ENCODE assay signal across 9 cellular contexts in genomic region chr12:80778005-80778541, GRCh38.
DNase-seq lines count a peak whose midpoint lies in the region; ATAC-seq, FAIRE-seq and TF ChIP-seq lines count a peak whose summit lies in the region.
"Had no signal": no experiment of that assay in that cellular context is flagged by ENCODE, and none has a peak within 500 bp of the region (broad histone marks: within the 10 kb centered on the region; RNA-seq: fewer than 3 reads in every experiment).

No MANE protein-coding gene starts in this region.

- H3K4me2 ChIP-seq in K562 (ENCODE audit: insufficient read depth, low read length) = no peak overlapping the region

- TF ChIP-seq EP300 in K562 (IDR thresholded peaks at IDR 0.05; ENCODE audit: low read length) = no peak

- in situ Hi-C loops in K562 (cut with MboI) = no loop called here

- H4K20me1 ChIP-seq in K562 (replicated peaks; ENCODE audit: control insufficient read depth, insufficient read depth, low read length) = no peaks in the 10 kb centered on the region

- TF ChIP-seq CTCF in K562 (IDR thresholded peaks at IDR 0.05 in 2 of 3, conservative IDR thresholded peaks at IDR 0.05 in 1 of 3; ENCODE audit: insufficient read depth in 2 of 3, low read depth in 1 of 3, low read length in 3 of 3) (no peak), thoracic aorta (IDR thresholded peaks at IDR 0.05) (no peak)

- DNase-seq in EL = peak; percentile 89
- peak; percentile 39 for DNase-seq in NCI-H226
- DNase-seq in K562 (ENCODE audit: extremely low read depth in 1 of 4, low spot score in 3 of 4) = peak in 1 of 4 experiments; percentile 12
- DNase-seq in thoracic aorta (ENCODE audit: low spot score) = no peak
- DNase-seq in mesenteric fat pad (ENCODE audit: low spot score) = no peak
- DNase-seq: activated naive CD8-positive, alpha-beta T cell treated with anti-CD3 and anti-CD28 coated beads, Interleukin-2, amount 10 ng/mL, durations not matched to agents 7 days and 5 days had no signal

- FAIRE-seq in K562 (lab: Jason Lieb, UNC) = no peak

- 5% methylated on average over 3 of the region's 3 CpGs for WGBS in K562 (ENCODE audit: insufficient coverage, low coverage, missing lambda C conversion rate)

- H3K27ac ChIP-seq in K562 (ENCODE audit: extremely low read depth, low read depth, low read length) (no peak overlapping the region), layer of hippocampus (ENCODE audit: low read depth, low read length) (peak overlapping the region; percentile 16), thoracic aorta (peak overlapping the region; percentile 30 to 82)

- BruUV-seq in K562 (replicated peaks; lab: Mats Ljungman, UMichigan) = no TSS peak

- no peaks in the 10 kb centered on the region for H3K4me1 ChIP-seq in K562 (replicated peaks in 1 of 2; ENCODE audit: control insufficient read depth in 2 of 2, insufficient read depth in 2 of 2, low read length in 2 of 2)
- peaks cover 7 to 16% of the 10 kb centered on the region in 2 donors for H3K4me1 ChIP-seq in thoracic aorta (ENCODE audit: control insufficient read depth in 1 of 2, low read depth in 2 of 2)

- H3K27me3 ChIP-seq in K562 (ENCODE audit: control insufficient read depth in 2 of 2, insufficient read depth in 2 of 2, low read length in 2 of 2) = no peaks in the 10 kb centered on the region
- H3K27me3 ChIP-seq in layer of hippocampus (ENCODE audit: control insufficient read depth, insufficient read depth, low read length) = no peaks in the 10 kb centered on the region
- H3K27me3 ChIP-seq in thoracic aorta (replicated peaks; ENCODE audit: insufficient read depth) = no peaks in the 10 kb centered on the region

- no peak for TF ChIP-seq RAD21 in K562 (CRISPR knock-in tag; conservative IDR thresholded peaks at IDR 0.05 in 1 of 2, IDR thresholded peaks at IDR 0.05 in 1 of 2)

- intact Hi-C loops in K562 (cut with micrococcal nuclease) = no loop called here

- peak; percentile 95 for ATAC-seq in GM19372 (IDR thresholded peaks at IDR 0.05; ENCODE audit: low read depth, unreplicated experiment)
- peak; percentile 95 for ATAC-seq in HG03280 (IDR thresholded peaks at IDR 0.05; ENCODE audit: unreplicated experiment)
- no peak for ATAC-seq in K562
- ATAC-seq in thoracic aorta (ENCODE audit: insufficient number of reproducible peaks, low FRiP score, low read depth) = peak; percentile 67

- H3K36me3 ChIP-seq in K562 (ENCODE audit: control insufficient read depth, insufficient read depth, low read length) (no peaks in the 10 kb centered on the region), thoracic aorta (no peaks in the 10 kb centered on the region)

- H3K4me3 ChIP-seq in K562 = no peak overlapping the region
- no peak overlapping the region for H3K4me3 ChIP-seq in thoracic aorta

- no peaks in the 10 kb centered on the region for H3K9me1 ChIP-seq in K562 (ENCODE audit: control insufficient read depth, insufficient read depth, low read length)

- no peak overlapping the region for H3K9ac ChIP-seq in K562 (ENCODE audit: insufficient read depth in 1 of 2, low read depth in 2 of 2, low read length in 2 of 2)

- no peak overlapping the region for H2AFZ ChIP-seq in K562 (ENCODE audit: low read depth, low read length)

- CTCF ChIA-PET in K562 (lab: Yijun Ruan, JAX; ENCODE audit: low intra/inter-chr PET ratio) = no interaction called here

- TF ChIP-seq POLR2A in K562 (conservative IDR thresholded peaks at IDR 0.05) = no peak

- POLR2A ChIA-PET in K562 (lab: Yijun Ruan, JAX) = no interaction called here

- no peaks in the 10 kb centered on the region for H3K9me3 ChIP-seq in K562 (replicated peaks; ENCODE audit: control insufficient read depth, insufficient read depth, low read depth, low read length)
- H3K9me3 ChIP-seq in thoracic aorta = no peaks in the 10 kb centered on the region

- no peaks in the 10 kb centered on the region for H3K79me2 ChIP-seq in K562 (ENCODE audit: control insufficient read depth, insufficient read depth, low read length)

TF ChIP-seq in K562, 482 proteins besides CTCF, POLR2A, EP300 and RAD21:
- 0 out of 2 replicates have a peak, but pooled peaks have one; percentile 7 for TF ChIP-seq C11orf30 (IDR thresholded peaks at IDR 0.05; ENCODE audit: low read depth)
- no peak for TF ChIP-seq TCF15 (CRISPR knock-in tag; IDR thresholded peaks at IDR 0.05)
- no peak for TF ChIP-seq SETDB1 (IDR thresholded peaks at IDR 0.05; ENCODE audit: low read length)
- no peak for TF ChIP-seq FOXK2 (conservative IDR thresholded peaks at IDR 0.05 in 1 of 2, IDR thresholded peaks at IDR 0.05 in 1 of 2; ENCODE audit: low read depth in 2 of 2)
- peak; percentile 31; the same call in 1 of the 2 replicates for TF ChIP-seq NFE2L1 (tag; IDR thresholded peaks at IDR 0.05; ENCODE audit: borderline replicate concordance, low read depth)
- TF ChIP-seq HDGF (IDR thresholded peaks at IDR 0.05) = no peak
- peak; percentile 42; the same call in 1 of the 2 replicates for TF ChIP-seq MAFF (IDR thresholded peaks at IDR 0.05; ENCODE audit: low read length)
- TF ChIP-seq ZNF717 (CRISPR knock-in tag; IDR thresholded peaks at IDR 0.05) = no peak
- TF ChIP-seq NFE2 (IDR thresholded peaks at IDR 0.05; ENCODE audit: low read depth) = 0 out of 2 replicates have a peak, but pooled peaks have one; percentile 28
- peak; percentile 15; the same call in 1 of the 2 replicates for TF ChIP-seq MAFK (IDR thresholded peaks at IDR 0.05; ENCODE audit: low read length)
- TF ChIP-seq MTF1 (CRISPR knock-in tag; IDR thresholded peaks at IDR 0.05; ENCODE audit: borderline replicate concordance) = no peak
- TF ChIP-seq SIN3A (IDR thresholded peaks at IDR 0.05; ENCODE audit: borderline replicate concordance in 2 of 2, control insufficient read depth in 1 of 2, low read depth in 2 of 2, low read length in 2 of 2) = no peak
- no peak for TF ChIP-seq ZNF444 (CRISPR knock-in tag; IDR thresholded peaks at IDR 0.05)
- TF ChIP-seq FOXJ2 (tag; IDR thresholded peaks at IDR 0.05) = no peak
- TF ChIP-seq MAFG (tag; conservative IDR thresholded peaks at IDR 0.05) = peak; percentile 59; the same call in 1 of the 2 replicates
- peak; percentile 54 for TF ChIP-seq NFIC (IDR thresholded peaks at IDR 0.05)
- no peak for TF ChIP-seq RBBP5 (IDR thresholded peaks at IDR 0.05; ENCODE audit: borderline replicate concordance, insufficient read depth, low read length, poor library complexity, severe bottlenecking)
- no peak for TF ChIP-seq MECOM (CRISPR knock-in tag; IDR thresholded peaks at IDR 0.05)
- no peak for TF ChIP-seq CREB3L1 (IDR thresholded peaks at IDR 0.05; ENCODE audit: borderline replicate concordance, low read depth)
- TF ChIP-seq SLC30A9 (CRISPR knock-in tag; IDR thresholded peaks at IDR 0.05) = no peak
- no peak for TF ChIP-seq TCFL5 (CRISPR knock-in tag; conservative IDR thresholded peaks at IDR 0.05)

Comparison
In these comparisons a context has a peak if more than half of its experiments do, and no peak if none do; other contexts are left out.
1. DNase-seq: peak in EL (single experiment) and NCI-H226 (single experiment); none in thoracic aorta (single experiment) and mesenteric fat pad (single experiment).